Comparison of ENCODE assay signal across 1 cellular context in the genomic region with DNA sequence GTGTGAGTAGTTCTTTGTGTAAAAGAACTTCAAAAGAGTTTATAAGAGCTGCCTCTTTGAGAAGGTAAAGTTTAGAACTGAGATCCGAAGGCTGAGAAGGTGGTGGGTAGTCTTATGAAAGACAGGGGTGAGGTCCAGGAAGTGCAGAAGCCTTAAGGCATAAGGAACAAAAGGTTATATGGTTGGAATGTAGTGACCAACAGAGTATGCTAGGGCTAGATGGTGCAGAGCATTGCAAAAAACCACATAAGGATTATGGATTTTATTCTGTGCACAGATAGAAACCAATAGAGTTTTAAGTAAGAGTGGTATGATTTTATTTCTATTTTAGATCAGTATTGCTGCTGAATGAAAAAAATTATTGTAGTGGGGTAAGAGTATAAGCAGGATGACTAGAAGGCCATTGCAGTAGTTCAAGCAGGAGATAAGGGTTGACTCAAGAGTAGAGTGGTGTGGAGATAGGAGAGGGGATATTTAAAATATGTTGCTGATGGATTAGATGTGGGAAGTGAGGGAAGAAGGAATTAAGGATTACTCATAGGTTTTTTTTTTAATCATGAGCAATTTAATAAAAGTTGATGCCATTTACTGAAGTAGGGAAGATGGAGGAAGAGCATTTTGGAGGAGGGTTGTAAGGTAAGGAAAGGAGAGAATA.
TF ChIP-seq lines count a peak whose summit lies in the region.

No MANE protein-coding gene starts in this region.

TF ChIP-seq in endothelial cell of umbilical vein, 7 proteins besides CTCF, POLR2A, EP300 and RAD21:
- TF ChIP-seq FOS (IDR thresholded peaks at IDR 0.05; ENCODE audit: borderline replicate concordance, insufficient read depth, low read length) (peak; percentile 18), GATA2 (IDR thresholded peaks at IDR 0.05; ENCODE audit: insufficient read depth, insufficient read length, low read depth, low read length) (no peak)
